20 cellular contexts compared by ENCODE assay signal in the genomic region with DNA sequence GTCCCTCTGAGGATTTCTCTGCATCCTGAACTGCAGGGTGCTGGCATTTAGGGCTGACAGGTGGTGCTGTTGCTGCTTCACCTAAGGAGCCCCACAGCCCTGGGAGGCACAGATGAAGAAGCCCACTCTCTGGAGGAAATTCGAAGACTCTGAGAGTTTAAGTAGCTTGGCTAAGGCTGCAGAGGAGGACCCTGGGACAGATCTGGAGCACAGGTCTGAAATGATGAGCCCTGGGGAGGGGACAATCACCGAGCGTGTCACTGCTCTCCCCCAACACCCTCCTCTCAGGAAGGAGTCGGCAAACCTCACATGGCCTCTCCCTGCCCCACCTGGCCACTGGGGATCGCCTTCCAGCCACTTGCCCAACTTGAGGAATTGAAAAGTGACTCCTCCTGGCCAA. TPM values are rescaled to one million over a fixed set of nuclear protein-coding genes. Genes with fewer than 3 reads are reported as not detected.
A peak's percentile ranks its signal among the peaks of the same experiment; 100 is the strongest.
DNase-seq lines count a peak whose midpoint lies in the region; TF ChIP-seq lines count a peak whose summit lies in the region.
"Had no signal": no experiment of that assay in that cellular context is flagged by ENCODE, and none has a peak within 500 bp of the region (broad histone marks: within the 10 kb centered on the region; RNA-seq: fewer than 3 reads in every experiment).

No MANE protein-coding gene starts in this region.

- H3K18ac ChIP-seq in neuronal stem cell (ENCODE audit: low read length) (no peak overlapping the region), mesendoderm (ENCODE audit: low read length) (no peak overlapping the region)

- H3K9me3 ChIP-seq in WERI-Rb-1 (ENCODE audit: severe bottlenecking) (no peaks in the 10 kb centered on the region), neuronal stem cell (replicated peaks in 1 of 2; ENCODE audit: control insufficient read depth in 2 of 2, insufficient read depth in 1 of 2, low read depth in 1 of 2, low read length in 2 of 2) (peaks cover 0 to 6% of the 10 kb centered on the region in 2 donors)

- H4K5ac ChIP-seq in mesendoderm (ENCODE audit: low read length): no peak overlapping the region

- H4K8ac ChIP-seq in neuronal stem cell (ENCODE audit: low read depth, low read length) (no peak overlapping the region), mesendoderm (ENCODE audit: low read depth, low read length) (no peak overlapping the region)

- H2AK5ac ChIP-seq in neuronal stem cell (ENCODE audit: low read depth, low read length) (no peak overlapping the region), mesendoderm (ENCODE audit: low read length) (no peak overlapping the region)

- H3K27me3 ChIP-seq in H7 (ENCODE audit: control insufficient read depth, insufficient read depth, low read length): no peaks in the 10 kb centered on the region
- H3K27me3 ChIP-seq in WERI-Rb-1 (ENCODE audit: insufficient read depth, low read depth, severe bottlenecking): no peaks in the 10 kb centered on the region
- H3K27me3 ChIP-seq in neuronal stem cell (ENCODE audit: control insufficient read depth in 3 of 3, insufficient read depth in 3 of 3, low read depth in 1 of 3, low read length in 3 of 3): no peaks in the 10 kb centered on the region
- H3K27me3 ChIP-seq in mesendoderm (ENCODE audit: insufficient read depth, low read length, poor library complexity): no peaks in the 10 kb centered on the region

- no peak overlapping the region for H2AFZ ChIP-seq in neuronal stem cell (ENCODE audit: low read length)

- intact Hi-C loops in posterior vena cava (cut with DNase I): no loop called here

- WGBS in neuronal stem cell (ENCODE audit: extremely low coverage in 2 of 2, insufficient read length in 2 of 2, insufficient replicate concordance in 1 of 2), 2 donors: no CpG with 5 or more reads among the region's 5 CpGs
- no CpG with 5 or more reads among the region's 5 CpGs for WGBS in mesendoderm (ENCODE audit: extremely low coverage, insufficient coverage, low lambda C conversion rate)

- no peak overlapping the region for H4K91ac ChIP-seq in neuronal stem cell (ENCODE audit: low read depth, low read length, poor library complexity)

- H2BK120ac ChIP-seq in neuronal stem cell (ENCODE audit: low read depth, low read length) (no peak overlapping the region), mesendoderm (ENCODE audit: low read depth, low read length) (no peak overlapping the region)

- no peak overlapping the region for H3K27ac ChIP-seq in WERI-Rb-1
- H3K27ac ChIP-seq in neuronal stem cell (replicated peaks; ENCODE audit: low read length): no peak overlapping the region
- H3K27ac ChIP-seq in mesendoderm (ENCODE audit: low read depth, low read length): no peak overlapping the region

- H2BK5ac ChIP-seq in neuronal stem cell (ENCODE audit: low read length) (no peak overlapping the region), mesendoderm (ENCODE audit: low read length) (no peak overlapping the region)

- H3K23ac ChIP-seq in neuronal stem cell (ENCODE audit: low read depth, low read length, poor library complexity) (no peak overlapping the region), mesendoderm (ENCODE audit: low read length) (no peak overlapping the region)

- H3K4ac ChIP-seq in neuronal stem cell (ENCODE audit: low read length): no peak overlapping the region
- H3K4ac ChIP-seq in mesendoderm (ENCODE audit: low read depth, low read length): no peak overlapping the region

- H3K79me2 ChIP-seq in mesendoderm (ENCODE audit: control insufficient read depth, insufficient read depth, low read length): no peaks in the 10 kb centered on the region

- H3K79me1 ChIP-seq in neuronal stem cell (ENCODE audit: low read depth, low read length) (no peaks in the 10 kb centered on the region), mesendoderm (ENCODE audit: low read length) (no peaks in the 10 kb centered on the region)

- no peaks in the 10 kb centered on the region for H3K36me3 ChIP-seq in H7 (replicated peaks; ENCODE audit: control insufficient read depth, insufficient read depth, low read length)
- no peaks in the 10 kb centered on the region for H3K36me3 ChIP-seq in WERI-Rb-1
- H3K36me3 ChIP-seq in neuronal stem cell (replicated peaks in 1 of 2; ENCODE audit: control insufficient read depth in 2 of 2, insufficient read depth in 2 of 2, low read length in 2 of 2): peaks cover 7 to 35% of the 10 kb centered on the region in 2 donors
- no peaks in the 10 kb centered on the region for H3K36me3 ChIP-seq in mesendoderm (ENCODE audit: control insufficient read depth, insufficient read depth, low read length)

- no peak overlapping the region for H2BK15ac ChIP-seq in neuronal stem cell (ENCODE audit: low read length)
- no peak overlapping the region for H2BK15ac ChIP-seq in mesendoderm (replicated peaks; ENCODE audit: low read depth)

- no peak overlapping the region for H3K56ac ChIP-seq in mesendoderm (ENCODE audit: low read length)

- peak overlapping the region; percentile 65 for H3K14ac ChIP-seq in neuronal stem cell (ENCODE audit: low read length)

- H3K4me1 ChIP-seq in neuronal stem cell (ENCODE audit: control insufficient read depth in 2 of 2, insufficient read depth in 1 of 2, low read depth in 1 of 2, low read length in 2 of 2) (peaks cover 0 to 7% of the 10 kb centered on the region in 2 donors), mesendoderm (ENCODE audit: control insufficient read depth, low read depth, low read length) (no peaks in the 10 kb centered on the region)

- no peak overlapping the region for H3K4me2 ChIP-seq in neuronal stem cell (ENCODE audit: insufficient read depth, low read length, poor library complexity, severe bottlenecking)
- H3K4me2 ChIP-seq in mesendoderm (ENCODE audit: low read length): no peak overlapping the region

- H2BK12ac ChIP-seq in neuronal stem cell (ENCODE audit: low read length): no peak overlapping the region

- H3K9ac ChIP-seq in neuronal stem cell (ENCODE audit: low read depth, low read length, poor library complexity) (no peak overlapping the region), mesendoderm (ENCODE audit: low read length) (no peak overlapping the region)

- no peak overlapping the region for H3K4me3 ChIP-seq in H7 (ENCODE audit: insufficient read depth, low read depth, low read length)
- no peak overlapping the region for H3K4me3 ChIP-seq in WERI-Rb-1 (ENCODE audit: low read depth, low read length)
- no peak overlapping the region for H3K4me3 ChIP-seq in neuronal stem cell (ENCODE audit: low read length in 2 of 2)
- no peak overlapping the region for H3K4me3 ChIP-seq in mesendoderm (ENCODE audit: low read length)

- DNase-seq in ELF-1 (ENCODE audit: low read depth, low spot score): peak; percentile 41
- peak; percentile 57 for DNase-seq in H7
- DNase-seq in WERI-Rb-1: peak; percentile 24
- DNase-seq in neuronal stem cell (ENCODE audit: low spot score): no peak
- DNase-seq in stimulated activated CD4-positive, alpha-beta T cell treated with anti-CD3 and anti-CD28 coated beads, Interleukin-1b, Interleukin-23, amount 100 ng/mL, for 48 hours: no peak
- DNase-seq in posterior vena cava (ENCODE audit: low spot score): no peak
- no peak for DNase-seq in mesendoderm
- DNase-seq: ACHN, C1 segment of cervical spinal cord, GF-D8, GOT3, HFFc6, KG1, MV-4-11, NCI-H1417, NCI-H187, NCI-H69, RPMI8226, SHP77 treated with DMSO at 0.1 percent for 48 hours, T-helper 1 cell had no signal

- TF ChIP-seq CTCF in WERI-Rb-1 (IDR thresholded peaks at IDR 0.05; ENCODE audit: low read depth, low read length): peak; percentile 37

RNA-seq across cellular contexts. Expression of a gene that starts 18.6 kb away (rescaled TPM):
- total RNA-seq in H7 (2014; rRNA removed; shearing (Covaris generic)): 0.59 and 0.83 TPM in 2 replicates
- polyA plus RNA-seq in neuronal stem cell (2013, experiment 1 of 2): 3.7 TPM
- 4.0 TPM for polyA plus RNA-seq in neuronal stem cell (2013, experiment 2 of 2)
- total RNA-seq in posterior vena cava: under 1 TPM; 0.29 to 0.88 TPM
- 1.4 TPM for polyA plus RNA-seq in mesendoderm (2013, experiment 1 of 2)
- polyA plus RNA-seq in mesendoderm (2013, experiment 2 of 2): 1.3 TPM

Comparison
In these comparisons a context has a peak if more than half of its experiments do, and no peak if none do; other contexts are left out.
1. DNase-seq: peak in ELF-1 (single experiment), H7 (single experiment) and WERI-Rb-1 (single experiment); none in neuronal stem cell (single experiment), stimulated activated CD4-positive, alpha-beta T cell treated with anti-CD3 and anti-CD28 coated beads, Interleukin-1b, Interleukin-23, amount 100 ng/mL, for 48 hours (single experiment), posterior vena cava (single experiment) and mesendoderm (single experiment).